In genomic region chr13:99083976-99084375, GRCh38 we compare ENCODE assay signal across 14 cellular contexts.
DNase-seq lines count a peak whose midpoint lies in the region; ATAC-seq and TF ChIP-seq lines count a peak whose summit lies in the region.
"Had no signal": no experiment of that assay in that cellular context is flagged by ENCODE, and none has a peak within 500 bp of the region (broad histone marks: within the 10 kb centered on the region; RNA-seq: fewer than 3 reads in every experiment).

No MANE protein-coding gene starts in this region.

- no peak overlapping the region for H2AFZ ChIP-seq in GM23338
- no peak overlapping the region for H2AFZ ChIP-seq in GM23248
- H2AFZ ChIP-seq: hepatocyte had no signal

- H4K20me1 ChIP-seq in GM23338 (replicated peaks; ENCODE audit: insufficient read depth) (peaks cover 14% of the 10 kb centered on the region; the same call in 1 of the 2 replicates), GM23248 (ENCODE audit: insufficient read depth) (no peaks in the 10 kb centered on the region)

- in situ Hi-C loops in GM23248 (cut with MboI): no loop called here

- no peaks in the 10 kb centered on the region for H3K9me3 ChIP-seq in GM23248 (ENCODE audit: low read depth)
- H3K9me3 ChIP-seq: ascending aorta, MG63 had no signal

- H3K4me2 ChIP-seq in GM23338 (0 out of 2 replicates have a peak overlapping the region, but pooled peaks have one; percentile 80), GM23248 (ENCODE audit: unreplicated experiment) (no peak overlapping the region)

- WGBS in GM23248 (ENCODE audit: low coverage in 1 of 2, low lambda C conversion rate in 2 of 2, missing lambda C conversion rate in 2 of 2), 2 experiments: 85 to 89% methylated on average over 2 of the region's 2 CpGs

- H3K36me3 ChIP-seq in GM23338 (ENCODE audit: insufficient read depth) (no peaks in the 10 kb centered on the region), GM23248 (ENCODE audit: low read depth) (no peaks in the 10 kb centered on the region)
- H3K36me3 ChIP-seq: ascending aorta, MG63 had no signal

- H3K4me3 Mint-ChIP-seq in GM23338 (no peak overlapping the region), natural killer cell (peak overlapping the region; percentile 80)
- H3K4me3 Mint-ChIP-seq in activated naive CD8-positive, alpha-beta T cell treated with anti-CD3 and anti-CD28 coated beads for 36 hours: peak overlapping the region; percentile 72

- H3K9ac ChIP-seq in GM23248: no peak overlapping the region

- H3K79me2 ChIP-seq in GM23338 (replicated peaks; ENCODE audit: insufficient read depth): peaks cover 17% of the 10 kb centered on the region
- H3K79me2 ChIP-seq in GM23248 (ENCODE audit: insufficient read depth): no peaks in the 10 kb centered on the region

- H3K9me2 ChIP-seq in GM23338 (ENCODE audit: insufficient read depth): no peaks in the 10 kb centered on the region
- no peaks in the 10 kb centered on the region for H3K9me2 ChIP-seq in GM23248 (ENCODE audit: insufficient read depth)

- no peak overlapping the region for H3K27ac Mint-ChIP-seq in GM23338
- H3K27ac Mint-ChIP-seq in activated naive CD8-positive, alpha-beta T cell treated with anti-CD3 and anti-CD28 coated beads for 36 hours: peak overlapping the region; percentile 55
- peak overlapping the region in 1 of 2 donors; percentile 64 for H3K27ac Mint-ChIP-seq in natural killer cell

- H3F3A ChIP-seq in GM23338 (replicated peaks; ENCODE audit: low read depth) (peaks cover 10% of the 10 kb centered on the region; the same call in 1 of the 2 replicates), GM23248 (ENCODE audit: insufficient read depth) (no peaks in the 10 kb centered on the region)

- H3K4me1 Mint-ChIP-seq in GM23338: peaks cover 25% of the 10 kb centered on the region
- peaks cover 31% of the 10 kb centered on the region for H3K4me1 Mint-ChIP-seq in activated naive CD8-positive, alpha-beta T cell treated with anti-CD3 and anti-CD28 coated beads for 36 hours
- H3K4me1 Mint-ChIP-seq in natural killer cell: peaks cover 26 to 28% of the 10 kb centered on the region in 2 donors

- peaks cover 24% of the 10 kb centered on the region for H3K27me3 Mint-ChIP-seq in GM23338 (ENCODE audit: insufficient read depth, low read depth, poor library complexity)
- no peaks in the 10 kb centered on the region for H3K27me3 Mint-ChIP-seq in activated naive CD8-positive, alpha-beta T cell treated with anti-CD3 and anti-CD28 coated beads for 36 hours
- no peaks in the 10 kb centered on the region for H3K27me3 Mint-ChIP-seq in natural killer cell (ENCODE audit: low read depth in 2 of 2)

- H3K4me1 ChIP-seq in GM23338 (ENCODE audit: insufficient read depth) (peaks cover 22% of the 10 kb centered on the region), GM23248 (ENCODE audit: insufficient read depth) (no peaks in the 10 kb centered on the region)

- H3K36me3 Mint-ChIP-seq in GM23338 (ENCODE audit: low read depth) (no peaks in the 10 kb centered on the region), natural killer cell (no peaks in the 10 kb centered on the region)
- peaks cover 8% of the 10 kb centered on the region for H3K36me3 Mint-ChIP-seq in activated naive CD8-positive, alpha-beta T cell treated with anti-CD3 and anti-CD28 coated beads for 36 hours

- H3K27ac ChIP-seq in GM23338 (ENCODE audit: low read depth) (no peak overlapping the region), GM23248 (no peak overlapping the region)
- H3K27ac ChIP-seq: ascending aorta, hepatocyte, SK-N-MC had no signal

- intact Hi-C loops in natural killer cell (cut with micrococcal nuclease): no loop called here

- TF ChIP-seq CTCF in GM23338 (conservative IDR thresholded peaks at IDR 0.05; ENCODE audit: low read depth in 2 of 2) (no peak), natural killer cell (IDR thresholded peaks at IDR 0.05) (no peak)

- H3K4me3 ChIP-seq in GM23338: no peak overlapping the region
- no peak overlapping the region for H3K4me3 ChIP-seq in GM23248
- H3K4me3 ChIP-seq: ascending aorta, hepatocyte, lung, MG63, SK-N-MC had no signal

- H3K27me3 ChIP-seq in GM23338 (ENCODE audit: insufficient read depth) (peaks cover 32% of the 10 kb centered on the region), GM23248 (replicated peaks; ENCODE audit: insufficient read depth) (no peaks in the 10 kb centered on the region)
- H3K27me3 ChIP-seq: ascending aorta, MG63 had no signal

- H3K9me3 Mint-ChIP-seq in GM23338 (no peaks in the 10 kb centered on the region), natural killer cell (no peaks in the 10 kb centered on the region)
- no peaks in the 10 kb centered on the region for H3K9me3 Mint-ChIP-seq in activated naive CD8-positive, alpha-beta T cell treated with anti-CD3 and anti-CD28 coated beads for 36 hours

- ATAC-seq in GM23338: no peak
- no peak for ATAC-seq in natural killer cell
- no peak for ATAC-seq in GM21515 (IDR thresholded peaks at IDR 0.05; ENCODE audit: unreplicated experiment)

- DNase-seq in NCI-H2107 treated with DMSO at 0.1 percent for 48 hours (lab: John Stamatoyannopoulos, UW; ENCODE audit: unreplicated experiment) (peak; percentile 39), NCI-H2107 (lab: John Stamatoyannopoulos, UW) (no peak), GM23338 (ENCODE audit: low spot score) (no peak), natural killer cell (no peak), GM23248 (no peak)
- no peak for DNase-seq in activated naive CD8-positive, alpha-beta T cell treated with anti-CD3 and anti-CD28 coated beads for 36 hours
- no peak for DNase-seq in stimulated activated CD4-positive, alpha-beta T cell treated with anti-CD3 and anti-CD28 coated beads, Interleukin-2, amount 100 ng/mL, for 48 hours
- DNase-seq: activated CD4-positive, alpha-beta T cell treated with anti-CD3 and anti-CD28 coated beads for 48 hours; MG63 had no signal

TF ChIP-seq in GM23338, 12 proteins besides CTCF, POLR2A, EP300 and RAD21 (continues in another document):
- TF ChIP-seq CREB1 (CRISPR knock-in tag; IDR thresholded peaks at IDR 0.05; ENCODE audit: low read depth): no peak
- TF ChIP-seq EZH2phosphoT487 (IDR thresholded peaks at IDR 0.05; ENCODE audit: unreplicated experiment): no peak
- no peak for TF ChIP-seq POLR2AphosphoS5 (IDR thresholded peaks at IDR 0.05; ENCODE audit: low read depth)
- no peak for TF ChIP-seq EZH2 (IDR thresholded peaks at IDR 0.05; ENCODE audit: low read depth, unreplicated experiment)
- TF ChIP-seq ZNF114 (CRISPR knock-in tag; IDR thresholded peaks at IDR 0.05): no peak
- TF ChIP-seq ZNF462 (CRISPR knock-in tag; IDR thresholded peaks at IDR 0.05): no peak
- no peak for TF ChIP-seq JUNB (IDR thresholded peaks at IDR 0.05; ENCODE audit: unreplicated experiment)
- TF ChIP-seq STAT1 (IDR thresholded peaks at IDR 0.05; ENCODE audit: unreplicated experiment): no peak
